Comparison of ENCODE assay signal across 1 cellular context in the genomic region with DNA sequence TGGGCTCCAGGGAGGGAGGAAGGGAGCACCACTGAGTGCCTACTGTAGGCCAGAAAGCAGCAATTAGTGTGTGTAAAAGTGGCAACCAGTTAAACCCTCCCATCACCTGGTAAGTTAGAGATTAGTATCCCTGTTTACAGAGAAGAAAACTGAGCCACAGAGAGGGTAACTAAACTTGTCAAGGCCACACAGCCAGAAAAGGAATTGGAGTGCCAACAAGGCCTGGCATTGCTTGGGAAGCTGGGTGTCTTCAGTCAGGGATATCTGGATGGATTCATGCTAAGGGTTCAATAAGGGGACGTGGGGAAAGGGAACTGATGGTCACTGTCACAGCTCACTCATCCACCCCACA.
TF ChIP-seq lines count a peak whose summit lies in the region.

No MANE protein-coding gene starts in this region.

TF ChIP-seq in GM23338, 12 proteins besides CTCF, POLR2A, EP300 and RAD21 (continued from another document):
- TF ChIP-seq POLR2AphosphoS5 (IDR thresholded peaks at IDR 0.05; ENCODE audit: low read depth) (no peak), EZH2phosphoT487 (IDR thresholded peaks at IDR 0.05; ENCODE audit: unreplicated experiment) (no peak), ZNF331 (CRISPR knock-in tag; IDR thresholded peaks at IDR 0.05; ENCODE audit: low read depth) (no peak), STAT1 (IDR thresholded peaks at IDR 0.05; ENCODE audit: unreplicated experiment) (no peak), NANOG (IDR thresholded peaks at IDR 0.05; ENCODE audit: borderline replicate concordance) (no peak), JUNB (IDR thresholded peaks at IDR 0.05; ENCODE audit: unreplicated experiment) (no peak)
- TF ChIP-seq, protein P1, sequence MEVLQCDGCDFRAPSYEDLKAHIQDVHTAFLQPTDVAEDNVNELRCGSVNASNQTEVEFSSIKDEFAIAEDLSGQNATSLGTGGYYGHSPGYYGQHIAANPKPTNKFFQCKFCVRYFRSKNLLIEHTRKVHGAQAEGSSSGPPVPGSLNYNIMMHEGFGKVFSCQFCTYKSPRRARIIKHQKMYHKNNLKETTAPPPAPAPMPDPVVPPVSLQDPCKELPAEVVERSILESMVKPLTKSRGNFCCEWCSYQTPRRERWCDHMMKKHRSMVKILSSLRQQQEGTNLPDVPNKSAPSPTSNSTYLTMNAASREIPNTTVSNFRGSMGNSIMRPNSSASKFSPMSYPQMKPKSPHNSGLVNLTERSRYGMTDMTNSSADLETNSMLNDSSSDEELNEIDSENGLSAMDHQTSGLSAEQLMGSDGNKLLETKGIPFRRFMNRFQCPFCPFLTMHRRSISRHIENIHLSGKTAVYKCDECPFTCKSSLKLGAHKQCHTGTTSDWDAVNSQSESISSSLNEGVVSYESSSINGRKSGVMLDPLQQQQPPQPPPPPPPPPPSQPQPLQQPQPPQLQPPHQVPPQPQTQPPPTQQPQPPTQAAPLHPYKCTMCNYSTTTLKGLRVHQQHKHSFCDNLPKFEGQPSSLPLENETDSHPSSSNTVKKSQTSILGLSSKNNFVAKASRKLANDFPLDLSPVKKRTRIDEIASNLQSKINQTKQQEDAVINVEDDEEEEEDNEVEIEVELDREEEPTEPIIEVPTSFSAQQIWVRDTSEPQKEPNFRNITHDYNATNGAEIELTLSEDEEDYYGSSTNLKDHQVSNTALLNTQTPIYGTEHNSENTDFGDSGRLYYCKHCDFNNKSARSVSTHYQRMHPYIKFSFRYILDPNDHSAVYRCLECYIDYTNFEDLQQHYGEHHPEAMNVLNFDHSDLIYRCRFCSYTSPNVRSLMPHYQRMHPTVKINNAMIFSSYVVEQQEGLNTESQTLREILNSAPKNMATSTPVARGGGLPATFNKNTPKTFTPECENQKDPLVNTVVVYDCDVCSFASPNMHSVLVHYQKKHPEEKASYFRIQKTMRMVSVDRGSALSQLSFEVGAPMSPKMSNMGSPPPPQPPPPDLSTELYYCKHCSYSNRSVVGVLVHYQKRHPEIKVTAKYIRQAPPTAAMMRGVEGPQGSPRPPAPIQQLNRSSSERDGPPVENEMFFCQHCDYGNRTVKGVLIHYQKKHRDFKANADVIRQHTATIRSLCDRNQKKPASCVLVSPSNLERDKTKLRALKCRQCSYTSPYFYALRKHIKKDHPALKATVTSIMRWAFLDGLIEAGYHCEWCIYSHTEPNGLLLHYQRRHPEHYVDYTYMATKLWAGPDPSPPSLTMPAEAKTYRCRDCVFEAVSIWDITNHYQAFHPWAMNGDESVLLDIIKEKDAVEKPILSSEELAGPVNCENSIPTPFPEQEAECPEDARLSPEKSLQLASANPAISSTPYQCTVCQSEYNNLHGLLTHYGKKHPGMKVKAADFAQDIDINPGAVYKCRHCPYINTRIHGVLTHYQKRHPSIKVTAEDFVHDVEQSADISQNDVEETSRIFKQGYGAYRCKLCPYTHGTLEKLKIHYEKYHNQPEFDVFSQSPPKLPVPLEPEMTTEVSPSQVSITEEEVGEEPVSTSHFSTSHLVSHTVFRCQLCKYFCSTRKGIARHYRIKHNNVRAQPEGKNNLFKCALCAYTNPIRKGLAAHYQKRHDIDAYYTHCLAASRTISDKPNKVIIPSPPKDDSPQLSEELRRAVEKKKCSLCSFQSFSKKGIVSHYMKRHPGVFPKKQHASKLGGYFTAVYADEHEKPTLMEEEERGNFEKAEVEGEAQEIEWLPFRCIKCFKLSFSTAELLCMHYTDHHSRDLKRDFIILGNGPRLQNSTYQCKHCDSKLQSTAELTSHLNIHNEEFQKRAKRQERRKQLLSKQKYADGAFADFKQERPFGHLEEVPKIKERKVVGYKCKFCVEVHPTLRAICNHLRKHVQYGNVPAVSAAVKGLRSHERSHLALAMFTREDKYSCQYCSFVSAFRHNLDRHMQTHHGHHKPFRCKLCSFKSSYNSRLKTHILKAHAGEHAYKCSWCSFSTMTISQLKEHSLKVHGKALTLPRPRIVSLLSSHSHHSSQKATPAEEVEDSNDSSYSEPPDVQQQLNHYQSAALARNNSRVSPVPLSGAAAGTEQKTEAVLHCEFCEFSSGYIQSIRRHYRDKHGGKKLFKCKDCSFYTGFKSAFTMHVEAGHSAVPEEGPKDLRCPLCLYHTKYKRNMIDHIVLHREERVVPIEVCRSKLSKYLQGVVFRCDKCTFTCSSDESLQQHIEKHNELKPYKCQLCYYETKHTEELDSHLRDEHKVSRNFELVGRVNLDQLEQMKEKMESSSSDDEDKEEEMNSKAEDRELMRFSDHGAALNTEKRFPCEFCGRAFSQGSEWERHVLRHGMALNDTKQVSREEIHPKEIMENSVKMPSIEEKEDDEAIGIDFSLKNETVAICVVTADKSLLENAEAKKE (CRISPR knock-in tag; IDR thresholded peaks at IDR 0.05), result no peak
